ENCODE assay signal across 8 cellular contexts in genomic region chr2:156436477-156437085, GRCh38. TPM values are rescaled to one million over a fixed set of nuclear protein-coding genes. Genes with fewer than 3 reads are reported as not detected.
DNase-seq lines count a peak whose midpoint lies in the region; ATAC-seq, FAIRE-seq and TF ChIP-seq lines count a peak whose summit lies in the region.

No MANE protein-coding gene starts in this region.

- POLR2A ChIA-PET in SK-N-SH (lab: Yijun Ruan, JAX), result no interaction called here

- H3K4me1 Mint-ChIP-seq in CD14-positive monocyte, result peaks cover 54% of the 10 kb centered on the region

- no peaks in the 10 kb centered on the region for H3K9me3 Mint-ChIP-seq in CD14-positive monocyte

- H3K9me3 ChIP-seq in SK-N-SH (no peaks in the 10 kb centered on the region), right lobe of liver (no peaks in the 10 kb centered on the region)

- DNase-seq in CD14-positive monocyte (ENCODE audit: low spot score) (no peak), SK-N-SH (no peak), cerebellum (ENCODE audit: low spot score) (peak; percentile 33), right lobe of liver (no peak), superior temporal gyrus (ENCODE audit: extremely low spot score) (peak; percentile 71), RCC 7860 (ENCODE audit: low spot score) (no peak)

- no peaks in the 10 kb centered on the region for H3F3A ChIP-seq in SK-N-SH (replicated peaks; ENCODE audit: insufficient read depth)

- peak overlapping the region; percentile 85 for H3K4me2 ChIP-seq in SK-N-SH

- no peaks in the 10 kb centered on the region for H4K20me1 ChIP-seq in SK-N-SH (ENCODE audit: insufficient read depth)

- peak overlapping the region; percentile 94 to 95 for H3K4me3 Mint-ChIP-seq in CD14-positive monocyte

- H3K36me3 ChIP-seq in SK-N-SH (replicated peaks in 1 of 2; ENCODE audit: control insufficient read depth in 1 of 2, insufficient read depth in 2 of 2, low read length in 1 of 2), result no peaks in the 10 kb centered on the region
- H3K36me3 ChIP-seq in right lobe of liver, result no peaks in the 10 kb centered on the region

- no peak for FAIRE-seq in RCC 7860 (lab: Jason Lieb, UNC)

- 42% methylated on average over 15 of the region's 19 CpGs for WGBS in SK-N-SH (ENCODE audit: low lambda C conversion rate)
- WGBS in right lobe of liver (ENCODE audit: insufficient coverage, low coverage, low lambda C conversion rate, missing lambda C conversion rate), result 2% methylated on average over 16 of the region's 19 CpGs

- 0 out of 2 replicates have a peak, but pooled peaks cover 3% of the 10 kb centered on the region for H3K79me2 ChIP-seq in SK-N-SH (ENCODE audit: insufficient read depth)

- H3K9me2 ChIP-seq in SK-N-SH, result no peaks in the 10 kb centered on the region

- H3K27ac Mint-ChIP-seq in CD14-positive monocyte, result peak overlapping the region; percentile 95 to 99 (median 98)

- H3K27me3 ChIP-seq in SK-N-SH (ENCODE audit: insufficient read depth), result no peaks in the 10 kb centered on the region
- no peaks in the 10 kb centered on the region for H3K27me3 ChIP-seq in right lobe of liver

- H2AFZ ChIP-seq in SK-N-SH (ENCODE audit: low read depth), result peak overlapping the region; percentile 89

- ATAC-seq in HG03159 (IDR thresholded peaks at IDR 0.05; ENCODE audit: unreplicated experiment) (peak; percentile 47), right lobe of liver (peak in 2 of 4 donors; percentile 12 to 15)

- H3K9ac ChIP-seq in SK-N-SH, result peak overlapping the region; percentile 82

- TF ChIP-seq CTCF in CD14-positive monocyte (IDR thresholded peaks at IDR 0.05), result no peak
- TF ChIP-seq CTCF in SK-N-SH (IDR thresholded peaks at IDR 0.05), result no peak
- TF ChIP-seq CTCF in right lobe of liver (IDR thresholded peaks at IDR 0.05), result no peak

- H3K4me1 ChIP-seq in SK-N-SH (ENCODE audit: control insufficient read depth in 1 of 2, insufficient read depth in 2 of 2, low read depth in 1 of 2, low read length in 1 of 2) (peaks cover 14 to 16% of the 10 kb centered on the region in 2 experiments), right lobe of liver (peaks cover 0 to 5% (median 0%) of the 10 kb centered on the region in 4 donors)

- no peaks in the 10 kb centered on the region for H3K27me3 Mint-ChIP-seq in CD14-positive monocyte (ENCODE audit: low read depth in 3 of 3)

- H3K27ac ChIP-seq in SK-N-SH (ENCODE audit: low read depth in 2 of 2, low read length in 1 of 2), result peak overlapping the region; percentile 50 to 68; a peak in 3 of 4 replicates
- peak overlapping the region; percentile 97 to 98 (median 97) for H3K27ac ChIP-seq in right lobe of liver

- no peak for TF ChIP-seq EP300 in SK-N-SH (IDR thresholded peaks at IDR 0.05; ENCODE audit: borderline replicate concordance in 1 of 2, low read depth in 1 of 2, low read length in 1 of 2)

- TF ChIP-seq POLR2A in GM19099 (IDR thresholded peaks at IDR 0.05; ENCODE audit: extremely low read depth, insufficient read length, low read depth) (peak; percentile 6), right lobe of liver (IDR thresholded peaks at IDR 0.05) (peak; percentile 19)

- no peak for TF ChIP-seq RAD21 in SK-N-SH (IDR thresholded peaks at IDR 0.05; ENCODE audit: low read length)

- H3K36me3 Mint-ChIP-seq in CD14-positive monocyte, result peaks cover 18 to 20% of the 10 kb centered on the region in 2 donors

- CTCF ChIA-PET in SK-N-SH (lab: Yijun Ruan, JAX), result interaction anchor here (1.3 kb wide), 1 partner anchor 153 kb away, joined by 3 read pairs; no protein-coding TSS in a partner anchor

- peak overlapping the region; percentile 62 to 63 for H3K4me3 ChIP-seq in SK-N-SH (ENCODE audit: low read depth in 2 of 2, low read length in 1 of 2)
- H3K4me3 ChIP-seq in right lobe of liver, result peak overlapping the region; percentile 62 to 82 (median 78)

- intact Hi-C loops in CD14-positive monocyte (cut with micrococcal nuclease) (loop anchor here (2.0 to 5.0 kb wide), 3 partner anchors 34 to 36 kb away; no protein-coding TSS in a partner anchor), right lobe of liver (cut with DNase I) (no loop called here)

TF ChIP-seq in SK-N-SH, 30 proteins besides CTCF, POLR2A, EP300 and RAD21:
- TF ChIP-seq TAF1 (IDR thresholded peaks at IDR 0.05; ENCODE audit: borderline replicate concordance, low read depth, low read length) (no peak), SMC3 (IDR thresholded peaks at IDR 0.05; ENCODE audit: low read depth, low read length) (no peak), GABPA (IDR thresholded peaks at IDR 0.05; ENCODE audit: low read depth) (no peak), TCF12 (IDR thresholded peaks at IDR 0.05) (no peak), JUND (IDR thresholded peaks at IDR 0.05) (no peak), MAX (IDR thresholded peaks at IDR 0.05; ENCODE audit: low read depth) (no peak), FOXJ3 (CRISPR knock-in tag; IDR thresholded peaks at IDR 0.05) (no peak), MXI1 (IDR thresholded peaks at IDR 0.05; ENCODE audit: low read depth, low read length) (no peak), RFX5 (IDR thresholded peaks at IDR 0.05; ENCODE audit: low read length) (no peak), NFIC (IDR thresholded peaks at IDR 0.05; ENCODE audit: borderline replicate concordance) (no peak), ELF1 (IDR thresholded peaks at IDR 0.05) (no peak), NRF1 (IDR thresholded peaks at IDR 0.05; ENCODE audit: low read depth, low read length) (no peak)
- TF ChIP-seq, protein P1, sequence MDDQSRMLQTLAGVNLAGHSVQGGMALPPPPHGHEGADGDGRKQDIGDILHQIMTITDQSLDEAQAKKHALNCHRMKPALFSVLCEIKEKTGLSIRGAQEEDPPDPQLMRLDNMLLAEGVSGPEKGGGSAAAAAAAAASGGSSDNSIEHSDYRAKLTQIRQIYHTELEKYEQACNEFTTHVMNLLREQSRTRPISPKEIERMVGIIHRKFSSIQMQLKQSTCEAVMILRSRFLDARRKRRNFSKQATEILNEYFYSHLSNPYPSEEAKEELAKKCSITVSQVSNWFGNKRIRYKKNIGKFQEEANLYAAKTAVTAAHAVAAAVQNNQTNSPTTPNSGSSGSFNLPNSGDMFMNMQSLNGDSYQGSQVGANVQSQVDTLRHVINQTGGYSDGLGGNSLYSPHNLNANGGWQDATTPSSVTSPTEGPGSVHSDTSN (IDR thresholded peaks at IDR 0.05), result no peak

RNA-seq across cellular contexts. Expression of gene GPD2, which starts 0.4 kb away (rescaled TPM):
- polyA plus RNA-seq in CD14-positive monocyte (10 to 100 TPM; 13.4 to 17.1 TPM), SK-N-SH (2012; rRNA removed) (4.8 and 5.3 TPM in 2 replicates)
- polyA plus RNA-seq in SK-N-SH (2012; cell fraction: cytosol; rRNA removed), result 5.4 and 6.0 TPM in 2 replicates
- polyA plus RNA-seq in SK-N-SH (2012; cell fraction: nucleus; rRNA removed), result 3.0 and 5.8 TPM in 2 replicates
- total RNA-seq in cerebellum (62.2 TPM), right lobe of liver (1 to 10 TPM; 3.2 to 8.8 (median 4.8) TPM)

Comparison
In these comparisons a context has a peak if more than half of its experiments do, and no peak if none do; other contexts are left out.
1. DNase-seq: peak in cerebellum (single experiment) and superior temporal gyrus (single experiment); none in CD14-positive monocyte (single experiment), SK-N-SH (single experiment), right lobe of liver (0 of 3) and RCC 7860 (single experiment).
2. intact Hi-C loops: an anchor here in CD14-positive monocyte (2.0 to 5.0 kb wide); none called in right lobe of liver.